8 cellular contexts compared by ENCODE assay signal in genomic region chr7:32890553-32891045, GRCh38. TPM values are rescaled to one million over a fixed set of nuclear protein-coding genes. Genes with fewer than 3 reads are reported as not detected.
A peak's percentile ranks its signal among the peaks of the same experiment; 100 is the strongest.
DNase-seq lines count a peak whose midpoint lies in the region; ATAC-seq and TF ChIP-seq lines count a peak whose summit lies in the region.

No MANE protein-coding gene starts in this region.

- peak overlapping the region; percentile 47 for H3K4me3 ChIP-seq in KMS-11 (IDR thresholded peaks at IDR 0.05; ENCODE audit: insufficient read depth, low read depth, low read length)
- peak overlapping the region; percentile 80 for H3K4me3 ChIP-seq in SK-N-MC
- H3K4me3 ChIP-seq in cardiac fibroblast (replicated peaks in 1 of 2; ENCODE audit: low read depth in 2 of 2, low read length in 2 of 2) = peak overlapping the region; percentile 62 to 76
- peak overlapping the region; percentile 58 to 95 (median 86) for H3K4me3 ChIP-seq in liver (ENCODE audit: low read depth in 1 of 3, low read length in 3 of 3)

- peak overlapping the region; percentile 94 for H3K27ac ChIP-seq in KMS-11
- peak overlapping the region; percentile 94 for H3K27ac ChIP-seq in SK-N-MC
- peak overlapping the region; percentile 96 to 98 for H3K27ac ChIP-seq in liver (ENCODE audit: low read depth in 1 of 2, low read length in 2 of 2)

- H2AFZ ChIP-seq in KMS-11 (ENCODE audit: low read depth) = peak overlapping the region; percentile 57

- 0 out of 2 replicates have a peak, but pooled peaks cover 16% of the 10 kb centered on the region for H4K20me1 ChIP-seq in KMS-11 (ENCODE audit: insufficient read depth)

- H3K9ac ChIP-seq in KMS-11 (peak overlapping the region; percentile 83), SK-N-MC (ENCODE audit: insufficient read length) (peak overlapping the region; percentile 80), liver (ENCODE audit: low read depth in 1 of 2, low read length in 2 of 2) (peak overlapping the region; percentile 95 to 96)

- H3K9me3 ChIP-seq in SK-N-MC (ENCODE audit: low read depth, low read length) (no peaks in the 10 kb centered on the region), liver (ENCODE audit: control insufficient read depth in 4 of 4, low read length in 3 of 4) (no peaks in the 10 kb centered on the region)

- no peaks in the 10 kb centered on the region for H3K36me3 ChIP-seq in KMS-11 (ENCODE audit: insufficient read depth)
- no peaks in the 10 kb centered on the region for H3K36me3 ChIP-seq in SK-N-MC (ENCODE audit: insufficient read depth, low read length)
- H3K36me3 ChIP-seq in liver (ENCODE audit: control insufficient read depth in 4 of 4, insufficient read depth in 3 of 4, low read depth in 1 of 4, low read length in 3 of 4) = no peaks in the 10 kb centered on the region

- peak in 1 of 2 donors; percentile 17 for TF ChIP-seq RAD21 in liver (IDR thresholded peaks at IDR 0.05)

- peaks cover 53% of the 10 kb centered on the region for H3K79me2 ChIP-seq in KMS-11 (ENCODE audit: insufficient read depth, low read depth)

- H3K27me3 ChIP-seq in KMS-11 (ENCODE audit: insufficient read depth, low read depth) (no peaks in the 10 kb centered on the region), liver (ENCODE audit: control insufficient read depth in 4 of 4, insufficient read depth in 4 of 4, low read length in 3 of 4) (no peaks in the 10 kb centered on the region)

- peak; percentile 35 for ATAC-seq in GM21786 (IDR thresholded peaks at IDR 0.05; ENCODE audit: unreplicated experiment)
- peak; percentile 20 for ATAC-seq in stimulated activated naive CD8-positive, alpha-beta T cell treated with anti-CD3 and anti-CD28 coated beads, Interleukin-15, Interleukin-2, amounts not matched to agents 100 U/mL and 50 U/mL, for 24 hours

- H3K4me2 ChIP-seq in KMS-11 = peak overlapping the region; percentile 85

- DNase-seq in activated T-cell treated with anti-CD3 and anti-CD28 coated beads for 24 hours (ENCODE audit: low read depth) (peak; percentile 24), SK-N-MC (ENCODE audit: low read depth, low spot score) (no peak), cardiac fibroblast (ENCODE audit: low read depth in 2 of 2) (peak; percentile 71 to 85)
- no peak for DNase-seq in activated T-cell treated with anti-CD3 and anti-CD28 coated beads, Interleukin-2, amount 50 U/mL, for 1 hour
- DNase-seq in stimulated activated naive CD8-positive, alpha-beta T cell treated with anti-CD3 and anti-CD28 coated beads, Interleukin-15, Interleukin-2, amounts not matched to agents 100 U/mL and 50 U/mL, for 24 hours = peak; percentile 29

- H3K4me1 ChIP-seq in KMS-11 (ENCODE audit: low read depth, poor library complexity, severe bottlenecking) (peaks cover 47% of the 10 kb centered on the region), liver (ENCODE audit: control insufficient read depth in 4 of 4, insufficient read depth in 4 of 4, low read length in 3 of 4) (peaks cover 7 to 24% (median 10%) of the 10 kb centered on the region in 4 donors)

- TF ChIP-seq CTCF in KMS-11 (conservative IDR thresholded peaks at IDR 0.05; ENCODE audit: low read depth, low read length) (no peak), cardiac fibroblast (IDR thresholded peaks at IDR 0.05; ENCODE audit: low read depth, low read length) (no peak), liver (IDR thresholded peaks at IDR 0.05; ENCODE audit: low read depth, low read length, missing input control) (no peak)

- WGBS in liver = under 1% methylated on average over 17 of the region's 17 CpGs

TF ChIP-seq in liver, 16 proteins besides CTCF, POLR2A, EP300 and RAD21:
- TF ChIP-seq YY1 (IDR thresholded peaks at IDR 0.05) (peak; percentile 18), GABPA (IDR thresholded peaks at IDR 0.05 in 1 of 2, conservative IDR thresholded peaks at IDR 0.05 in 1 of 2) (no peak), REST (IDR thresholded peaks at IDR 0.05) (no peak)

RNA-seq across cellular contexts. Expression of gene KBTBD2, which starts 1.0 kb away (rescaled TPM):
- 10 to 100 TPM; 22.5 to 29.5 TPM for total RNA-seq in liver
- polyA plus RNA-seq in liver = 1 to 10 TPM; 7.1 to 7.6 TPM

Comparison
In these comparisons a context has a peak if more than half of its experiments do, and no peak if none do; other contexts are left out.
1. DNase-seq: peak in activated T-cell treated with anti-CD3 and anti-CD28 coated beads for 24 hours (single experiment), cardiac fibroblast (2 of 2) and stimulated activated naive CD8-positive, alpha-beta T cell treated with anti-CD3 and anti-CD28 coated beads, Interleukin-15, Interleukin-2, amounts not matched to agents 100 U/mL and 50 U/mL, for 24 hours (single experiment); none in activated T-cell treated with anti-CD3 and anti-CD28 coated beads, Interleukin-2, amount 50 U/mL, for 1 hour (single experiment) and SK-N-MC (single experiment).
2. Peak in every context shown above with its lines, with median percentiles within 50 percentile points of each other: H3K27ac ChIP-seq, H3K4me3 ChIP-seq and H3K9ac ChIP-seq.